Comparison of ENCODE assay signal across 14 cellular contexts in the genomic region with DNA sequence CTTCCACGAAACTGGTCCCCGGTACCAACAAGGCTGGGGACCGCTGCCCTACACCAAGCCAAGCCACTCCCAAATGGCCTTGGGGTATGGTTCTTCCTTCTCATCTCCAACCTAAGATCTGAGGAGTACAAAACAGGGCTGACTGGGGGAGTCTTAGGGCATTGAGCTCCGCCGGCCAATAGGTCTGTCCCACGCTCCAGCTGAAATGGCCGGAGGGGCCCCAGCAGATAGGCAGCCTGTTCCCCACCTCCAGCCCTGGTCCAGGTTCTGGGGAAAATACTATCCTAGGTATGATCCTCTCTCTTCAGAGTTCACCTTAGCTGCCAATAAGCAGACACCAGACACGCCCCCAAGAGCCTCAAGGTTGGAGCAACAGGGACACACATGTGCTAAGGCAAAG.
"Had no signal": no experiment of that assay in that cellular context is flagged by ENCODE, and none has a peak within 500 bp of the region (broad histone marks: within the 10 kb centered on the region; RNA-seq: fewer than 3 reads in every experiment).

No MANE protein-coding gene starts in this region.

- H3K4me3 Mint-ChIP-seq: activated B cell treated with CpG ODN at 0.5 μM for 24 hours; activated CD8-positive, alpha-beta memory T cell treated with anti-CD3 and anti-CD28 coated beads, Interleukin-2, amount 10 ng/mL, durations not matched to agents 7 days and 5 days; activated T-cell treated with anti-CD3 and anti-CD28 coated beads, Interleukin-2, amount 50 U/mL, for 24 hours; central memory CD8-positive, alpha-beta T cell; naive thymus-derived CD8-positive, alpha-beta T cell; stimulated activated naive CD8-positive, alpha-beta T cell treated with anti-CD3 and anti-CD28 coated beads, Interleukin-15, Interleukin-2, amounts not matched to agents 100 ng/mL and 50 ng/mL, for 24 hours had no signal

- H3K9me3 Mint-ChIP-seq: activated B cell treated with CpG ODN at 0.5 μM for 24 hours; activated T-cell treated with anti-CD3 and anti-CD28 coated beads, Interleukin-2, amount 50 U/mL, for 24 hours; central memory CD8-positive, alpha-beta T cell; naive thymus-derived CD8-positive, alpha-beta T cell; stimulated activated naive CD8-positive, alpha-beta T cell treated with anti-CD3 and anti-CD28 coated beads, Interleukin-15, Interleukin-2, amounts not matched to agents 100 ng/mL and 50 ng/mL, for 24 hours had no signal

- H3K9me3 ChIP-seq: neutrophil, prostate gland, thyroid gland had no signal

- ATAC-seq: activated CD8-positive, alpha-beta memory T cell treated with anti-CD3 and anti-CD28 coated beads, Interleukin-2, amount 10 ng/mL, durations not matched to agents 7 days and 5 days; naive thymus-derived CD8-positive, alpha-beta T cell had no signal

- H3K36me3 Mint-ChIP-seq: activated CD8-positive, alpha-beta memory T cell treated with anti-CD3 and anti-CD28 coated beads, Interleukin-2, amount 10 ng/mL, durations not matched to agents 7 days and 5 days had no signal

- H3K27ac Mint-ChIP-seq: activated B cell treated with CpG ODN at 0.5 μM for 24 hours; activated CD8-positive, alpha-beta memory T cell treated with anti-CD3 and anti-CD28 coated beads, Interleukin-2, amount 10 ng/mL, durations not matched to agents 7 days and 5 days; activated T-cell treated with anti-CD3 and anti-CD28 coated beads, Interleukin-2, amount 50 U/mL, for 24 hours; stimulated activated naive CD8-positive, alpha-beta T cell treated with anti-CD3 and anti-CD28 coated beads, Interleukin-15, Interleukin-2, amounts not matched to agents 100 ng/mL and 50 ng/mL, for 24 hours had no signal

- H3K4me3 ChIP-seq: prostate gland, thyroid gland had no signal

- H3K4me1 Mint-ChIP-seq: activated B cell treated with CpG ODN at 0.5 μM for 24 hours; activated CD8-positive, alpha-beta memory T cell treated with anti-CD3 and anti-CD28 coated beads, Interleukin-2, amount 10 ng/mL, durations not matched to agents 7 days and 5 days; central memory CD8-positive, alpha-beta T cell had no signal

- H3K27ac ChIP-seq: prostate gland, thyroid gland had no signal

- H3K27me3 ChIP-seq: neutrophil, thyroid gland had no signal

- H3K27me3 Mint-ChIP-seq: activated B cell treated with CpG ODN at 0.5 μM for 24 hours; activated CD8-positive, alpha-beta memory T cell treated with anti-CD3 and anti-CD28 coated beads, Interleukin-2, amount 10 ng/mL, durations not matched to agents 7 days and 5 days; activated T-cell treated with anti-CD3 and anti-CD28 coated beads, Interleukin-2, amount 50 U/mL, for 24 hours; central memory CD8-positive, alpha-beta T cell; naive thymus-derived CD8-positive, alpha-beta T cell; stimulated activated naive CD8-positive, alpha-beta T cell treated with anti-CD3 and anti-CD28 coated beads, Interleukin-15, Interleukin-2, amounts not matched to agents 100 ng/mL and 50 ng/mL, for 24 hours had no signal

- DNase-seq: activated B cell treated with CpG ODN at 0.5 μM for 24 hours; activated CD4-positive, alpha-beta T cell treated with anti-CD3 and anti-CD28 coated beads, Interleukin-2, amount 50 U/mL, for 1 hour; activated CD8-positive, alpha-beta memory T cell treated with anti-CD3 and anti-CD28 coated beads, Interleukin-2, amount 10 ng/mL, durations not matched to agents 7 days and 5 days; activated gamma-delta T cell treated with Interleukin-2 at 50 U/mL for 16 hours; activated T-cell treated with anti-CD3 and anti-CD28 coated beads, Interleukin-2, amount 50 U/mL, for 24 hours; dermis blood vessel endothelial cell; stimulated activated CD4-positive, alpha-beta T cell treated with anti-CD3 and anti-CD28 coated beads, Interleukin-2, amount 100 ng/mL, for 48 hours; T-helper 2 cell; thyroid gland had no signal

- H3K4me1 ChIP-seq: prostate gland, thyroid gland had no signal
